Comparison of ENCODE assay signal across 1 cellular context in genomic region chr3:46221368-46221767, GRCh38.
A peak's percentile ranks its signal among the peaks of the same experiment; 100 is the strongest.
TF ChIP-seq lines count a peak whose summit lies in the region.

No MANE protein-coding gene starts in this region.

TF ChIP-seq in K562, 482 proteins besides CTCF, POLR2A, EP300 and RAD21:
- TF ChIP-seq ZNF124 (CRISPR knock-in tag; IDR thresholded peaks at IDR 0.05) (no peak), SPI1 (IDR thresholded peaks at IDR 0.05; ENCODE audit: borderline replicate concordance, low read depth, low read length) (peak; percentile 86)
